Comparison of ENCODE assay signal across 11 cellular contexts in the genomic region with DNA sequence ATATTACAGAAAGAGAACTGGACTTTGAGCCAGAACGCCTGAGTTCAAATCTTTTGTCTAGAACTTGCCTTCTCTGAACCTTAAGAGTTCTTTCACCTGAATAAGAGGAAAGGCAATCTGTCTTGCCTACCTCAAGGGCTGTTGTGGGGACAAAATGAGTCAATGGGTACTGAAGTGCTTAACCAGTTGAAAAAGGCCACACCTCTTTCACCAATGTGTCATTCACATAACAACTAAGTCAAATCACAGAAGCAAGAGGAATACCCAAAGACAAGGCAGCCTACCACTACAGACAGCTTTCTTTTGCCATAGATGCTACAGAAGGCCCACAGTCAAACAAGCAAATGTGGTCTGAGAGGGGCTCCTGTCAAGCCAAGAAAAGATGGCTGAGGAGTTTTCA. TPM values are rescaled to one million over a fixed set of nuclear protein-coding genes. Genes with fewer than 3 reads are reported as not detected.
DNase-seq lines count a peak whose midpoint lies in the region; ATAC-seq and TF ChIP-seq lines count a peak whose summit lies in the region.
"Had no signal": no experiment of that assay in that cellular context is flagged by ENCODE, and none has a peak within 500 bp of the region (broad histone marks: within the 10 kb centered on the region; RNA-seq: fewer than 3 reads in every experiment).

No MANE protein-coding gene starts in this region.

- H3K4me3 ChIP-seq in mammary epithelial cell (replicated peaks in 1 of 3; ENCODE audit: insufficient read depth in 1 of 3, low read depth in 2 of 3, low read length in 3 of 3) (no peak overlapping the region), breast epithelium (no peak overlapping the region), thymus (ENCODE audit: low read length) (no peak overlapping the region)
- H3K4me3 ChIP-seq: cardiac muscle cell had no signal

- H3K27me3 ChIP-seq in mammary epithelial cell (ENCODE audit: insufficient read depth, low read length) (no peaks in the 10 kb centered on the region), breast epithelium (no peaks in the 10 kb centered on the region), thymus (ENCODE audit: control insufficient read depth, insufficient read depth) (no peaks in the 10 kb centered on the region)
- H3K27me3 ChIP-seq: cardiac muscle cell had no signal

- POLR2A ChIA-PET in activated naive CD8-positive, alpha-beta T cell treated with anti-CD3 and anti-CD28 coated beads, Interleukin-2, amount 10 ng/mL, durations not matched to agents 7 days and 5 days (lab: Charles Lee): no interaction called here

- H3K36me3 ChIP-seq in mammary epithelial cell (ENCODE audit: insufficient read depth, low read length): peaks cover 4% of the 10 kb centered on the region
- H3K36me3 ChIP-seq in breast epithelium: peaks cover 11% of the 10 kb centered on the region
- H3K36me3 ChIP-seq in thymus (ENCODE audit: control insufficient read depth, insufficient read depth): peaks cover 38% of the 10 kb centered on the region

- peak; percentile 58 for DNase-seq in mammary epithelial cell
- no peak for DNase-seq in breast epithelium (ENCODE audit: low spot score in 2 of 2)
- DNase-seq in activated naive CD8-positive, alpha-beta T cell treated with anti-CD3 and anti-CD28 coated beads, Interleukin-2, amount 10 ng/mL, durations not matched to agents 7 days and 5 days: no peak
- DNase-seq in NCI-H1417 treated with DMSO at 0.1 percent for 48 hours (lab: John Stamatoyannopoulos, UW): no peak
- DNase-seq in NCI-H526 treated with DMSO at 0.1 percent for 48 hours (lab: John Stamatoyannopoulos, UW): no peak
- DNase-seq in NCI-H2227 (lab: John Stamatoyannopoulos, UW; ENCODE audit: unreplicated experiment): no peak
- DNase-seq: naive B cell, NCI-H774 had no signal

- no TSS peak for BruUV-seq in mammary epithelial cell (replicated peaks; lab: Mats Ljungman, UMichigan)

- dilution Hi-C loops in mammary epithelial cell (cut with HindIII; ENCODE audit: low sequenced_read_pairs): no loop called here

- in situ Hi-C loops in mammary epithelial cell (cut with MboI; ENCODE audit: low sequenced_read_pairs in 2 of 2): no loop called here

- no peak overlapping the region for H3K27ac ChIP-seq in mammary epithelial cell (ENCODE audit: insufficient read depth, low read depth, low read length)
- no peak overlapping the region for H3K27ac ChIP-seq in breast epithelium
- H3K27ac ChIP-seq in thymus (ENCODE audit: low read depth): peak overlapping the region; percentile 18
- H3K27ac ChIP-seq: cardiac muscle cell had no signal

- peaks cover 48% of the 10 kb centered on the region for H3K4me1 Mint-ChIP-seq in activated naive CD8-positive, alpha-beta T cell treated with anti-CD3 and anti-CD28 coated beads, Interleukin-2, amount 10 ng/mL, durations not matched to agents 7 days and 5 days

- no peaks in the 10 kb centered on the region for H3K9me3 Mint-ChIP-seq in activated naive CD8-positive, alpha-beta T cell treated with anti-CD3 and anti-CD28 coated beads, Interleukin-2, amount 10 ng/mL, durations not matched to agents 7 days and 5 days
- H3K9me3 Mint-ChIP-seq: naive B cell had no signal

- H3K4me1 ChIP-seq in mammary epithelial cell (ENCODE audit: insufficient read depth, low read length): peaks cover 35% of the 10 kb centered on the region
- no peaks in the 10 kb centered on the region for H3K4me1 ChIP-seq in breast epithelium
- H3K4me1 ChIP-seq in thymus (ENCODE audit: control insufficient read depth, insufficient read depth, low read length): peaks cover 22% of the 10 kb centered on the region

- ATAC-seq in HG02981 (IDR thresholded peaks at IDR 0.05; ENCODE audit: unreplicated experiment): peak; percentile 61
- ATAC-seq in activated naive CD8-positive, alpha-beta T cell treated with anti-CD3 and anti-CD28 coated beads, Interleukin-2, amount 10 ng/mL, durations not matched to agents 7 days and 5 days (ENCODE audit: low read depth): peak; percentile 57

- peak overlapping the region; percentile 7 for H3K4me3 Mint-ChIP-seq in activated naive CD8-positive, alpha-beta T cell treated with anti-CD3 and anti-CD28 coated beads, Interleukin-2, amount 10 ng/mL, durations not matched to agents 7 days and 5 days

- no peaks in the 10 kb centered on the region for H3K27me3 Mint-ChIP-seq in activated naive CD8-positive, alpha-beta T cell treated with anti-CD3 and anti-CD28 coated beads, Interleukin-2, amount 10 ng/mL, durations not matched to agents 7 days and 5 days
- H3K27me3 Mint-ChIP-seq: naive B cell had no signal

- H3K9ac ChIP-seq in mammary epithelial cell (ENCODE audit: insufficient read depth, low read length): no peak overlapping the region

- H3K9me3 ChIP-seq in mammary epithelial cell (replicated peaks; ENCODE audit: insufficient read depth, low read length) (no peaks in the 10 kb centered on the region), breast epithelium (no peaks in the 10 kb centered on the region), thymus (ENCODE audit: control insufficient read depth) (no peaks in the 10 kb centered on the region)

- H4K20me1 ChIP-seq in mammary epithelial cell (ENCODE audit: insufficient read depth, low read length): no peaks in the 10 kb centered on the region

- no peak overlapping the region for H3K4me2 ChIP-seq in mammary epithelial cell (ENCODE audit: insufficient read depth, low read depth, low read length)

- intact Hi-C loops in mammary epithelial cell (cut with micrococcal nuclease): loop anchor here (10.0 kb wide), 2 partner anchors 146 to 306 kb away; partner anchors contain the start of gene SETD2
- intact Hi-C loops in breast epithelium (cut with DNase I; ENCODE audit: low total_unique reads): no loop called here

- H3K79me2 ChIP-seq in mammary epithelial cell (ENCODE audit: insufficient read depth, low read length): peaks cover 21% of the 10 kb centered on the region

- TF ChIP-seq POLR2A in breast epithelium (IDR thresholded peaks at IDR 0.05): no peak

- peaks cover 14% of the 10 kb centered on the region for H3K36me3 Mint-ChIP-seq in activated naive CD8-positive, alpha-beta T cell treated with anti-CD3 and anti-CD28 coated beads, Interleukin-2, amount 10 ng/mL, durations not matched to agents 7 days and 5 days

- no peak for TF ChIP-seq CTCF in mammary epithelial cell (conservative IDR thresholded peaks at IDR 0.05 in 1 of 2, IDR thresholded peaks at IDR 0.05 in 1 of 2; ENCODE audit: extremely low read depth in 1 of 2, insufficient read depth in 1 of 2, low read depth in 1 of 2, low read length in 2 of 2)
- TF ChIP-seq CTCF in breast epithelium (IDR thresholded peaks at IDR 0.05): no peak

- CTCF ChIA-PET in mammary epithelial cell (lab: Charles Lee; ENCODE audit: low non-redundant PET): no interaction called here

- 100% methylated on average over 1 of the region's 1 CpG for WGBS in mammary epithelial cell (ENCODE audit: low coverage, missing lambda C conversion rate)
- WGBS in thymus: 95% methylated on average over 1 of the region's 1 CpG

- no peak overlapping the region for H2AFZ ChIP-seq in mammary epithelial cell (ENCODE audit: low read depth, low read length)

- H3K27ac Mint-ChIP-seq in activated naive CD8-positive, alpha-beta T cell treated with anti-CD3 and anti-CD28 coated beads, Interleukin-2, amount 10 ng/mL, durations not matched to agents 7 days and 5 days: peak overlapping the region; percentile 68

RNA-seq across cellular contexts. Expression of gene NBEAL2, which starts 39.7 kb away (rescaled TPM):
- 10 to 100 TPM; 21.3 to 42.3 TPM for total RNA-seq in mammary epithelial cell
- polyA plus RNA-seq in mammary epithelial cell: 24.6 TPM
- 63.5 TPM for polyA minus RNA-seq in mammary epithelial cell
- 10 to 100 TPM; 16.8 to 58.3 (median 54.4) TPM for total RNA-seq in breast epithelium
- total RNA-seq in activated naive CD8-positive, alpha-beta T cell treated with anti-CD3 and anti-CD28 coated beads, Interleukin-2, amount 10 ng/mL, durations not matched to agents 7 days and 5 days: 100 to 1,000 TPM; 165 to 178 TPM
- polyA plus RNA-seq in thymus: 83.6 TPM

RNA-seq across cellular contexts. Expression of gene CCDC12, which starts 42.7 kb away (rescaled TPM):
- total RNA-seq in mammary epithelial cell (10 to 100 TPM; 17.8 to 42.1 TPM), breast epithelium (10 to 100 TPM; 27.0 to 50.2 (median 43.9) TPM)
- polyA plus RNA-seq in mammary epithelial cell (31.4 TPM), thymus (83.9 TPM)
- 19.6 TPM for polyA minus RNA-seq in mammary epithelial cell
- 10 to 100 TPM; 58.6 to 60.0 TPM for total RNA-seq in activated naive CD8-positive, alpha-beta T cell treated with anti-CD3 and anti-CD28 coated beads, Interleukin-2, amount 10 ng/mL, durations not matched to agents 7 days and 5 days
